Comparison of ENCODE assay signal across 2 cellular contexts in the genomic region with DNA sequence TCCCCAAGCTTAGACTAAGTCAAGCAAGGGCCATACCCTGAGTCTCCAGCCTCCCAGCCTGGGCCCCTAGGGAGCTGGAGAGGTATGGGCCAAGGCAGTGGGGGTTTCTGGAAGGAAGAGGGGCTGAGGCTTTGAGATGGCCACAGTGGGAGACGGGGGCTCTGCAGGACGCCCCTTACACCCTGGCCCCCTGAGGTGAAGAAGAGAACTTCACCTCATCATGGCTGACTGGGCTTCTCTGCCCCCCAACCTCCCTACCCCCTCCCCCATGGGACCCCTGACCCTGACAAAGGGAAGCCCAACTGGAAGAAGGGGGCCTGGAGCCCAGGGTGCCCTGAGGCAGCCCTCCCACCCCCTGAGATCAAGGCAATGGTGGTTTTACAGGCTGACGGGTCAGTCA.
TF ChIP-seq lines count a peak whose summit lies in the region.

No MANE protein-coding gene starts in this region.

TF ChIP-seq in K562, 482 proteins besides CTCF, POLR2A, EP300 and RAD21:
- TF ChIP-seq ZBTB7A (IDR thresholded peaks at IDR 0.05; ENCODE audit: borderline replicate concordance, control insufficient read depth, low read depth, low read length): peak; percentile 57
- no peak for TF ChIP-seq NFE2 (IDR thresholded peaks at IDR 0.05; ENCODE audit: low read depth)

TF ChIP-seq in WTC11, 78 proteins besides CTCF, POLR2A, EP300 and RAD21:
- TF ChIP-seq, protein P1, sequence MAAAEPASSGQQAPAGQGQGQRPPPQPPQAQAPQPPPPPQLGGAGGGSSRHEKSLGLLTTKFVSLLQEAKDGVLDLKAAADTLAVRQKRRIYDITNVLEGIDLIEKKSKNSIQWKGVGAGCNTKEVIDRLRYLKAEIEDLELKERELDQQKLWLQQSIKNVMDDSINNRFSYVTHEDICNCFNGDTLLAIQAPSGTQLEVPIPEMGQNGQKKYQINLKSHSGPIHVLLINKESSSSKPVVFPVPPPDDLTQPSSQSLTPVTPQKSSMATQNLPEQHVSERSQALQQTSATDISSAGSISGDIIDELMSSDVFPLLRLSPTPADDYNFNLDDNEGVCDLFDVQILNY (CRISPR knock-in tag; IDR thresholded peaks at IDR 0.05): no peak
- TF ChIP-seq GTF2I (CRISPR knock-in tag; conservative IDR thresholded peaks at IDR 0.05): no peak
- TF ChIP-seq, protein P2, sequence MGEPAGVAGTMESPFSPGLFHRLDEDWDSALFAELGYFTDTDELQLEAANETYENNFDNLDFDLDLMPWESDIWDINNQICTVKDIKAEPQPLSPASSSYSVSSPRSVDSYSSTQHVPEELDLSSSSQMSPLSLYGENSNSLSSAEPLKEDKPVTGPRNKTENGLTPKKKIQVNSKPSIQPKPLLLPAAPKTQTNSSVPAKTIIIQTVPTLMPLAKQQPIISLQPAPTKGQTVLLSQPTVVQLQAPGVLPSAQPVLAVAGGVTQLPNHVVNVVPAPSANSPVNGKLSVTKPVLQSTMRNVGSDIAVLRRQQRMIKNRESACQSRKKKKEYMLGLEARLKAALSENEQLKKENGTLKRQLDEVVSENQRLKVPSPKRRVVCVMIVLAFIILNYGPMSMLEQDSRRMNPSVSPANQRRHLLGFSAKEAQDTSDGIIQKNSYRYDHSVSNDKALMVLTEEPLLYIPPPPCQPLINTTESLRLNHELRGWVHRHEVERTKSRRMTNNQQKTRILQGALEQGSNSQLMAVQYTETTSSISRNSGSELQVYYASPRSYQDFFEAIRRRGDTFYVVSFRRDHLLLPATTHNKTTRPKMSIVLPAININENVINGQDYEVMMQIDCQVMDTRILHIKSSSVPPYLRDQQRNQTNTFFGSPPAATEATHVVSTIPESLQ (CRISPR knock-in tag; IDR thresholded peaks at IDR 0.05): no peak
- TF ChIP-seq, protein P3, sequence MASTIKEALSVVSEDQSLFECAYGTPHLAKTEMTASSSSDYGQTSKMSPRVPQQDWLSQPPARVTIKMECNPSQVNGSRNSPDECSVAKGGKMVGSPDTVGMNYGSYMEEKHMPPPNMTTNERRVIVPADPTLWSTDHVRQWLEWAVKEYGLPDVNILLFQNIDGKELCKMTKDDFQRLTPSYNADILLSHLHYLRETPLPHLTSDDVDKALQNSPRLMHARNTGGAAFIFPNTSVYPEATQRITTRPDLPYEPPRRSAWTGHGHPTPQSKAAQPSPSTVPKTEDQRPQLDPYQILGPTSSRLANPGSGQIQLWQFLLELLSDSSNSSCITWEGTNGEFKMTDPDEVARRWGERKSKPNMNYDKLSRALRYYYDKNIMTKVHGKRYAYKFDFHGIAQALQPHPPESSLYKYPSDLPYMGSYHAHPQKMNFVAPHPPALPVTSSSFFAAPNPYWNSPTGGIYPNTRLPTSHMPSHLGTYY (CRISPR knock-in tag; IDR thresholded peaks at IDR 0.05): no peak
- TF ChIP-seq, protein P4, sequence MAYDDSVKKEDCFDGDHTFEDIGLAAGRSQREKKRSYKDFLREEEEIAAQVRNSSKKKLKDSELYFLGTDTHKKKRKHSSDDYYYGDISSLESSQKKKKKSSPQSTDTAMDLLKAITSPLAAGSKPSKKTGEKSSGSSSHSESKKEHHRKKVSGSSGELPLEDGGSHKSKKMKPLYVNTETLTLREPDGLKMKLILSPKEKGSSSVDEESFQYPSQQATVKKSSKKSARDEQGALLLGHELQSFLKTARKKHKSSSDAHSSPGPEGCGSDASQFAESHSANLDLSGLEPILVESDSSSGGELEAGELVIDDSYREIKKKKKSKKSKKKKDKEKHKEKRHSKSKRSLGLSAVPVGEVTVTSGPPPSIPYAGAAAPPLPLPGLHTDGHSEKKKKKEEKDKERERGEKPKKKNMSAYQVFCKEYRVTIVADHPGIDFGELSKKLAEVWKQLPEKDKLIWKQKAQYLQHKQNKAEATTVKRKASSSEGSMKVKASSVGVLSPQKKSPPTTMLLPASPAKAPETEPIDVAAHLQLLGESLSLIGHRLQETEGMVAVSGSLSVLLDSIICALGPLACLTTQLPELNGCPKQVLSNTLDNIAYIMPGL (CRISPR knock-in tag; IDR thresholded peaks at IDR 0.05): no peak
